Comparison of ENCODE assay signal across 8 cellular contexts in genomic region chr10:14838582-14839304, GRCh38. TPM values are rescaled to one million over a fixed set of nuclear protein-coding genes. Genes with fewer than 3 reads are reported as not detected.
DNase-seq lines count a peak whose midpoint lies in the region; ATAC-seq, FAIRE-seq and TF ChIP-seq lines count a peak whose summit lies in the region.

No MANE protein-coding gene starts in this region.

- no peaks in the 10 kb centered on the region for H3K27me3 ChIP-seq in SU-DHL-6 (ENCODE audit: low read length)
- H3K27me3 ChIP-seq in breast epithelium, result no peaks in the 10 kb centered on the region
- no peaks in the 10 kb centered on the region for H3K27me3 ChIP-seq in keratinocyte (ENCODE audit: control insufficient read depth, extremely low read depth, insufficient read depth, low read length)

- TF ChIP-seq CTCF in SU-DHL-6 (IDR thresholded peaks at IDR 0.05; ENCODE audit: insufficient read depth, low read length, poor library complexity, severe bottlenecking) (no peak), breast epithelium (IDR thresholded peaks at IDR 0.05) (no peak), keratinocyte (optimal IDR thresholded peaks at IDR 0.05 in 1 of 3, IDR thresholded peaks at IDR 0.05 in 1 of 3, conservative IDR thresholded peaks at IDR 0.05 in 1 of 3; ENCODE audit: extremely low read depth in 1 of 3, insufficient read depth in 2 of 3, low read length in 3 of 3) (no peak)

- FAIRE-seq in keratinocyte (lab: Jason Lieb, UNC), result no peak

- peak overlapping the region; percentile 86 for H3K4me3 ChIP-seq in GM08714 (ENCODE audit: low read length)
- H3K4me3 ChIP-seq in SU-DHL-6 (ENCODE audit: insufficient read depth, low read length, poor library complexity, severe bottlenecking), result peak overlapping the region; percentile 80
- H3K4me3 ChIP-seq in breast epithelium, result peak overlapping the region; percentile 94 to 99 (median 98)
- peak overlapping the region; percentile 92 to 98 (median 95) for H3K4me3 ChIP-seq in keratinocyte (ENCODE audit: control insufficient read depth in 2 of 3, extremely low read depth in 1 of 3, insufficient read depth in 2 of 3, low read depth in 1 of 3, low read length in 3 of 3)

- peak overlapping the region; percentile 74 for H2AFZ ChIP-seq in SU-DHL-6 (ENCODE audit: low read depth, low read length, severe bottlenecking)
- H2AFZ ChIP-seq in keratinocyte (ENCODE audit: control insufficient read depth, low read length), result peak overlapping the region; percentile 96

- H3K9me1 ChIP-seq in keratinocyte (ENCODE audit: control insufficient read depth, extremely low read depth, insufficient read depth, low read length), result no peaks in the 10 kb centered on the region

- TF ChIP-seq POLR2A in breast epithelium (IDR thresholded peaks at IDR 0.05), result no peak

- no peaks in the 10 kb centered on the region for H3K9me2 ChIP-seq in SU-DHL-6 (replicated peaks; ENCODE audit: insufficient read depth, low read length)

- H3K36me3 ChIP-seq in SU-DHL-6 (ENCODE audit: low read length) (peaks cover 24% of the 10 kb centered on the region), breast epithelium (peaks cover 19% of the 10 kb centered on the region), keratinocyte (ENCODE audit: control insufficient read depth in 2 of 2, extremely low read depth in 1 of 2, insufficient read depth in 2 of 2, low read length in 2 of 2) (peaks cover 12 to 24% of the 10 kb centered on the region in 2 experiments)

- H3K4me1 ChIP-seq in breast epithelium (peaks cover 0 to 7% of the 10 kb centered on the region in 2 donors), keratinocyte (ENCODE audit: control insufficient read depth, extremely low read depth, insufficient read depth, low read length) (peaks cover 12% of the 10 kb centered on the region)

- H3K4me2 ChIP-seq in SU-DHL-6 (ENCODE audit: low read depth, low read length, poor library complexity, severe bottlenecking) (peak overlapping the region; percentile 71), keratinocyte (ENCODE audit: control insufficient read depth, extremely low read depth, insufficient read depth, low read depth, low read length) (peak overlapping the region; percentile 89)

- H3F3A ChIP-seq in SU-DHL-6 (ENCODE audit: insufficient read depth), result no peaks in the 10 kb centered on the region

- dilution Hi-C loops in keratinocyte (cut with MboI; ENCODE audit: extremely low pct_ligation_motif_present, low sequenced_read_pairs), result no loop called here

- H3K9me3 ChIP-seq in SU-DHL-6 (ENCODE audit: insufficient read depth, low read length) (no peaks in the 10 kb centered on the region), breast epithelium (no peaks in the 10 kb centered on the region), keratinocyte (ENCODE audit: control insufficient read depth, low read depth, low read length) (no peaks in the 10 kb centered on the region)

- peak overlapping the region; percentile 95 for H3K9ac ChIP-seq in SU-DHL-6 (ENCODE audit: low read length)
- peak overlapping the region; percentile 96 for H3K9ac ChIP-seq in keratinocyte (ENCODE audit: control insufficient read depth, extremely low read depth, insufficient read depth, low read length)

- ATAC-seq in HG02973 (IDR thresholded peaks at IDR 0.05; ENCODE audit: unreplicated experiment) (peak; percentile 8), GM18873 (IDR thresholded peaks at IDR 0.05; ENCODE audit: low FRiP score, unreplicated experiment) (no peak)

- intact Hi-C loops in breast epithelium (cut with DNase I; ENCODE audit: low total_unique reads), result no loop called here

- peaks cover 35% of the 10 kb centered on the region for H3K79me2 ChIP-seq in SU-DHL-6 (ENCODE audit: insufficient read depth, low read length)
- peaks cover 47% of the 10 kb centered on the region for H3K79me2 ChIP-seq in keratinocyte (ENCODE audit: control insufficient read depth, insufficient read depth, low read length)

- H4K20me1 ChIP-seq in SU-DHL-6 (ENCODE audit: low read depth, low read length) (peaks cover 2% of the 10 kb centered on the region; the same call in 1 of the 2 replicates), keratinocyte (ENCODE audit: control insufficient read depth, extremely low read depth, insufficient read depth, low read length) (no peaks in the 10 kb centered on the region)

- H3K27ac ChIP-seq in SU-DHL-6 (ENCODE audit: low read depth, low read length) (peak overlapping the region; percentile 51), breast epithelium (peak overlapping the region; percentile 96 to 98), keratinocyte (ENCODE audit: control insufficient read depth, insufficient read depth, low read length) (peak overlapping the region; percentile 92)

- DNase-seq in breast epithelium (ENCODE audit: low spot score in 2 of 2), result peak; percentile 28 to 54
- DNase-seq in keratinocyte (ENCODE audit: low read depth, low spot score), result no peak
- peak; percentile 17 for DNase-seq in stimulated activated CD4-positive, alpha-beta T cell treated with anti-CD3 and anti-CD28 coated beads, Interleukin-12 subunit alpha, Interleukin-12 subunit beta, amount 100 ng/mL, for 4 hours
- DNase-seq in NK-92 treated with Interleukin-12 subunit alpha and Interleukin-12 subunit beta, amount 100 ng/mL, for 24 hours (lab: John Stamatoyannopoulos, UW), result no peak

RNA-seq across cellular contexts. Expression of gene HSPA14, which starts 0.6 kb away (rescaled TPM):
- total RNA-seq in breast epithelium, result 10 to 100 TPM in 2 of 3 donors, 1 to 10 TPM in 1; 9.3 to 16.7 (median 16.4) TPM
- 17.7 to 29.5 TPM (median 18.6 TPM) in 3 replicates for polyA plus RNA-seq in keratinocyte
- polyA plus RNA-seq in keratinocyte (2011; ENCODE audit: low read depth), result 22.1 TPM
- 12.2 and 26.6 TPM in 2 replicates for polyA plus RNA-seq in keratinocyte (2011; cell fraction: cytosol; rRNA removed)
- polyA plus RNA-seq in keratinocyte (2011; cell fraction: nucleus; rRNA removed), result 16.4 and 23.2 TPM in 2 replicates
- polyA plus RNA-seq in keratinocyte (2012; ENCODE audit: low replicate concordance), result 14.5 and 17.1 TPM in 2 replicates
- 0.52 to 12.3 TPM (median 4.1 TPM) in 3 replicates for polyA minus RNA-seq in keratinocyte
- 7.5 TPM for polyA minus RNA-seq in keratinocyte (2011; cell fraction: cytosol; rRNA and poly(A)+ RNA removed)
- 4.6 and 7.4 TPM in 2 replicates for polyA minus RNA-seq in keratinocyte (2011; cell fraction: nucleus; rRNA and poly(A)+ RNA removed)

RNA-seq across cellular contexts. Expression of gene MSANTD7, which starts 0.6 kb away (rescaled TPM):
- total RNA-seq in breast epithelium, result 10 to 100 TPM in 2 of 3 donors, 1 to 10 TPM in 1; 9.6 to 14.0 (median 11.1) TPM
- 6.6 to 8.6 TPM (median 7.1 TPM) in 3 replicates for polyA plus RNA-seq in keratinocyte
- polyA plus RNA-seq in keratinocyte (2011; ENCODE audit: low read depth), result 23.1 TPM
- polyA plus RNA-seq in keratinocyte (2011; cell fraction: cytosol; rRNA removed), result 4.2 and 5.4 TPM in 2 replicates
- polyA plus RNA-seq in keratinocyte (2011; cell fraction: nucleus; rRNA removed), result 5.2 and 5.6 TPM in 2 replicates
- polyA plus RNA-seq in keratinocyte (2012; ENCODE audit: low replicate concordance), result 5.8 and 7.7 TPM in 2 replicates
- 7.5 to 13.3 TPM (median 11.8 TPM) in 3 replicates for polyA minus RNA-seq in keratinocyte
- polyA minus RNA-seq in keratinocyte (2011; cell fraction: cytosol; rRNA and poly(A)+ RNA removed), result 11.5 TPM
- 8.8 and 10.6 TPM in 2 replicates for polyA minus RNA-seq in keratinocyte (2011; cell fraction: nucleus; rRNA and poly(A)+ RNA removed)

RNA-seq across cellular contexts. Expression of gene CDNF, which starts 0.9 kb away (rescaled TPM):
- 1 to 10 TPM; 2.9 to 6.2 (median 5.1) TPM for total RNA-seq in breast epithelium
- polyA plus RNA-seq in keratinocyte, result 1.1 to 1.4 TPM (median 1.2 TPM) in 3 replicates
- 0.99 TPM for polyA plus RNA-seq in keratinocyte (2011; ENCODE audit: low read depth)
- polyA plus RNA-seq in keratinocyte (2011; cell fraction: cytosol; rRNA removed), result 0.86 and 1.8 TPM in 2 replicates
- 2.7 and 2.9 TPM in 2 replicates for polyA plus RNA-seq in keratinocyte (2011; cell fraction: nucleus; rRNA removed)
- 1.0 TPM in 2 replicates for polyA plus RNA-seq in keratinocyte (2012; ENCODE audit: low replicate concordance)
- polyA minus RNA-seq in keratinocyte, result 0.92 to 2.2 TPM in 2 of 3 replicates, not detected in the other
- not detected for polyA minus RNA-seq in keratinocyte (2011; cell fraction: cytosol; rRNA and poly(A)+ RNA removed)
- 1.1 TPM in 1 of 2 replicates, not detected in the other for polyA minus RNA-seq in keratinocyte (2011; cell fraction: nucleus; rRNA and poly(A)+ RNA removed)

RNA-seq across cellular contexts. Expression of gene SUV39H2, which starts 39.9 kb away (rescaled TPM):
- total RNA-seq in breast epithelium, result 1 to 10 TPM; 4.6 to 7.5 (median 5.6) TPM
- 5.3 to 11.8 TPM (median 6.9 TPM) in 3 replicates for polyA plus RNA-seq in keratinocyte
- polyA plus RNA-seq in keratinocyte (2011; ENCODE audit: low read depth), result 5.3 TPM
- polyA plus RNA-seq in keratinocyte (2011; cell fraction: cytosol; rRNA removed), result 5.1 and 11.5 TPM in 2 replicates
- polyA plus RNA-seq in keratinocyte (2011; cell fraction: nucleus; rRNA removed), result 4.1 and 6.3 TPM in 2 replicates
- polyA plus RNA-seq in keratinocyte (2012; ENCODE audit: low replicate concordance), result 5.0 and 9.8 TPM in 2 replicates
- 4.0 to 10.5 TPM (median 5.6 TPM) in 3 replicates for polyA minus RNA-seq in keratinocyte
- polyA minus RNA-seq in keratinocyte (2011; cell fraction: cytosol; rRNA and poly(A)+ RNA removed), result 7.7 TPM
- polyA minus RNA-seq in keratinocyte (2011; cell fraction: nucleus; rRNA and poly(A)+ RNA removed), result 4.5 and 7.5 TPM in 2 replicates

Comparison
In these comparisons a context has a peak if more than half of its experiments do, and no peak if none do; other contexts are left out.
1. DNase-seq: peak in breast epithelium (2 of 2) and stimulated activated CD4-positive, alpha-beta T cell treated with anti-CD3 and anti-CD28 coated beads, Interleukin-12 subunit alpha, Interleukin-12 subunit beta, amount 100 ng/mL, for 4 hours (single experiment); none in keratinocyte (single experiment) and NK-92 treated with Interleukin-12 subunit alpha and Interleukin-12 subunit beta, amount 100 ng/mL, for 24 hours (single experiment).
2. Peak in every context shown above with its lines, with median percentiles within 50 percentile points of each other: H3K4me3 ChIP-seq and H3K27ac ChIP-seq.